ENCODE assay signal across 20 cellular contexts in the genomic region with DNA sequence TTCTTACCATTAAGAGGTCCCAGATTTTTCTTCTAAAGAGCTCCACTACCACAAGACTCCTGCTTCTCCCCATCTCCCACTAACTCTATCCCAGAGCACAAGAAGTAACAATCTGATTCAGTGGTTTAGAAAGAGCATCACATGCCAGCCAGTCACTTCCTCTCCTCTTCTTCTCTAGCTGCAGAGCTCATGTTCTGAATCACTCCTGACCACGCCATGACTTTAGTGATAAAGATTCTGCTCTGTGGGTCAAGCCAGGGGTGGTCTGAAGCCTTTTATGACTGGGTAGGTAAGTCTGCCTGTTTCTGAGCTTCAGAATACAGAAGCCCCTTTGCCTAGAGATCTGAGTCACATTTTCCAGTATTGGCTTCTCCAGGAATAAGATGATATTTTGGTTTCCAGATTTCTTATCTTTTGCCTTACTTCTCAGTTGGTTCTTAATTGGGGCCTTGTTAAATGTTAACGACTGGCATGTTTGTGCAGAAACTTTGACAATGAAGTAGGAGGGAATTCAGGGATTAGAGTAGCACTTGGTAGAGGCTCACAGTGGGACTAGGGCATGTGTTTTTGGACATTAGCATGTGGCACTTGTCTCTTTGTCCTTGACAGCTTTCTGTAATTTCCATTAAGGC. TPM values are rescaled to one million over a fixed set of nuclear protein-coding genes. Genes with fewer than 3 reads are reported as not detected.
DNase-seq lines count a peak whose midpoint lies in the region; ATAC-seq and TF ChIP-seq lines count a peak whose summit lies in the region.
"Had no signal": no experiment of that assay in that cellular context is flagged by ENCODE, and none has a peak within 500 bp of the region (broad histone marks: within the 10 kb centered on the region; RNA-seq: fewer than 3 reads in every experiment).

No MANE protein-coding gene starts in this region.

- no peaks in the 10 kb centered on the region for H3K4me1 ChIP-seq in Caco-2
- H3K4me1 ChIP-seq: Peyer's patch had no signal

- intact Hi-C loops in Caco-2 (cut with micrococcal nuclease; ENCODE audit: unreplicated experiment): no loop called here

- no peaks in the 10 kb centered on the region for H3K36me3 ChIP-seq in Caco-2 (ENCODE audit: control insufficient read depth, insufficient read depth, low read length)
- H3K36me3 ChIP-seq: Peyer's patch had no signal

- TF ChIP-seq CTCF in fibroblast of the aortic adventitia (IDR thresholded peaks at IDR 0.05; ENCODE audit: insufficient read depth, low read length) (no peak), Caco-2 (IDR thresholded peaks at IDR 0.05; ENCODE audit: insufficient read depth in 1 of 2, low read depth in 1 of 2, low read length in 1 of 2, severe bottlenecking in 1 of 2, unreplicated experiment in 1 of 2) (no peak)

- no peak for ATAC-seq in activated CD8-positive, alpha-beta memory T cell treated with anti-CD3 and anti-CD28 coated beads, Interleukin-2, amount 10 ng/mL, durations not matched to agents 7 days and 5 days
- peak; percentile 54 for ATAC-seq in stimulated activated effector memory CD8-positive, alpha-beta T cell treated with anti-CD3 and anti-CD28 coated beads, Interleukin-12 subunit alpha, Interleukin-12 subunit beta, amount 100 ng/mL, for 72 hours
- ATAC-seq: effector memory CD8-positive, alpha-beta T cell; GM23338; right cardiac atrium had no signal

- H3K4me1 Mint-ChIP-seq in activated CD8-positive, alpha-beta memory T cell treated with anti-CD3 and anti-CD28 coated beads, Interleukin-2, amount 10 ng/mL, durations not matched to agents 7 days and 5 days: no peaks in the 10 kb centered on the region
- H3K4me1 Mint-ChIP-seq in T-helper 2 cell treated with Interferon-gamma antibody and Interleukin-4, amounts not matched to agents 5 μg/mL and 100 μg/mL, for 36 hours (ENCODE audit: low read depth): no peaks in the 10 kb centered on the region
- H3K4me1 Mint-ChIP-seq in stimulated activated effector memory CD8-positive, alpha-beta T cell treated with anti-CD3 and anti-CD28 coated beads, Interleukin-12 subunit alpha, Interleukin-12 subunit beta, amount 100 ng/mL, for 72 hours: no peaks in the 10 kb centered on the region
- H3K4me1 Mint-ChIP-seq in Caco-2 (ENCODE audit: low read depth, unreplicated experiment): no peaks in the 10 kb centered on the region
- H3K4me1 Mint-ChIP-seq: activated naive CD4-positive, alpha-beta T cell treated with anti-CD3 and anti-CD28 coated beads, Interleukin-2, amount 50 U/mL, for 24 hours; GM23338; memory B cell; neural crest cell had no signal

- BruUV-seq in Caco-2 (replicated peaks; lab: Mats Ljungman, UMichigan): no TSS peak

- DNase-seq in activated CD8-positive, alpha-beta memory T cell treated with anti-CD3 and anti-CD28 coated beads, Interleukin-2, amount 10 ng/mL, durations not matched to agents 7 days and 5 days: peak; percentile 42
- DNase-seq in activated CD8-positive, alpha-beta memory T cell treated with anti-CD3 and anti-CD28 coated beads for 24 hours: no peak
- peak; percentile 12 for DNase-seq in T-helper 2 cell treated with Interferon-gamma antibody and Interleukin-4, amounts not matched to agents 5 μg/mL and 100 μg/mL, for 36 hours (ENCODE audit: low spot score)
- DNase-seq in fibroblast of the aortic adventitia (ENCODE audit: low read depth) (peak; percentile 33), Caco-2 (no peak)
- DNase-seq in stimulated activated effector memory CD8-positive, alpha-beta T cell treated with anti-CD3 and anti-CD28 coated beads, Interleukin-12 subunit alpha, Interleukin-12 subunit beta, amount 100 ng/mL, for 72 hours (ENCODE audit: low spot score in 2 of 2): no peak
- DNase-seq in activated CD8-positive, alpha-beta memory T cell treated with anti-CD3 and anti-CD28 coated beads, Interleukin-2, amount 50 U/mL, for 4 hours: no peak
- no peak for DNase-seq in stimulated activated naive CD4-positive, alpha-beta T cell (lab: John Stamatoyannopoulos, UW)
- DNase-seq: central memory CD4-positive, alpha-beta T cell; effector memory CD8-positive, alpha-beta T cell; EL; NCI-H2029 treated with DMSO at 0.1 percent for 48 hours; Peyer's patch; right cardiac atrium; stimulated activated CD4-positive, alpha-beta T cell treated with anti-CD3 and anti-CD28 coated beads, Interleukin-4, amount 100 ng/mL, for 1 hour had no signal

- H3K9me3 Mint-ChIP-seq in activated CD8-positive, alpha-beta memory T cell treated with anti-CD3 and anti-CD28 coated beads, Interleukin-2, amount 10 ng/mL, durations not matched to agents 7 days and 5 days (ENCODE audit: low read depth): peaks cover 4% of the 10 kb centered on the region
- peaks cover 3% of the 10 kb centered on the region for H3K9me3 Mint-ChIP-seq in T-helper 2 cell treated with Interferon-gamma antibody and Interleukin-4, amounts not matched to agents 5 μg/mL and 100 μg/mL, for 36 hours
- H3K9me3 Mint-ChIP-seq in stimulated activated effector memory CD8-positive, alpha-beta T cell treated with anti-CD3 and anti-CD28 coated beads, Interleukin-12 subunit alpha, Interleukin-12 subunit beta, amount 100 ng/mL, for 72 hours: no peaks in the 10 kb centered on the region
- no peaks in the 10 kb centered on the region for H3K9me3 Mint-ChIP-seq in Caco-2 (ENCODE audit: unreplicated experiment)
- H3K9me3 Mint-ChIP-seq: activated naive CD4-positive, alpha-beta T cell treated with anti-CD3 and anti-CD28 coated beads, Interleukin-2, amount 50 U/mL, for 24 hours; type B pancreatic cell had no signal

- H3K27ac Mint-ChIP-seq in activated CD8-positive, alpha-beta memory T cell treated with anti-CD3 and anti-CD28 coated beads, Interleukin-2, amount 10 ng/mL, durations not matched to agents 7 days and 5 days: no peak overlapping the region
- no peak overlapping the region for H3K27ac Mint-ChIP-seq in T-helper 2 cell treated with Interferon-gamma antibody and Interleukin-4, amounts not matched to agents 5 μg/mL and 100 μg/mL, for 36 hours
- H3K27ac Mint-ChIP-seq in stimulated activated effector memory CD8-positive, alpha-beta T cell treated with anti-CD3 and anti-CD28 coated beads, Interleukin-12 subunit alpha, Interleukin-12 subunit beta, amount 100 ng/mL, for 72 hours: no peak overlapping the region
- no peak overlapping the region for H3K27ac Mint-ChIP-seq in Caco-2 (ENCODE audit: unreplicated experiment)
- H3K27ac Mint-ChIP-seq: activated naive CD4-positive, alpha-beta T cell treated with anti-CD3 and anti-CD28 coated beads, Interleukin-2, amount 50 U/mL, for 24 hours; effector memory CD8-positive, alpha-beta T cell; GM23338; memory B cell; type B pancreatic cell had no signal

- H3K4me3 Mint-ChIP-seq in activated CD8-positive, alpha-beta memory T cell treated with anti-CD3 and anti-CD28 coated beads, Interleukin-2, amount 10 ng/mL, durations not matched to agents 7 days and 5 days: no peak overlapping the region
- H3K4me3 Mint-ChIP-seq in T-helper 2 cell treated with Interferon-gamma antibody and Interleukin-4, amounts not matched to agents 5 μg/mL and 100 μg/mL, for 36 hours: no peak overlapping the region
- no peak overlapping the region for H3K4me3 Mint-ChIP-seq in stimulated activated effector memory CD8-positive, alpha-beta T cell treated with anti-CD3 and anti-CD28 coated beads, Interleukin-12 subunit alpha, Interleukin-12 subunit beta, amount 100 ng/mL, for 72 hours
- no peak overlapping the region for H3K4me3 Mint-ChIP-seq in Caco-2 (ENCODE audit: unreplicated experiment)
- H3K4me3 Mint-ChIP-seq: activated naive CD4-positive, alpha-beta T cell treated with anti-CD3 and anti-CD28 coated beads, Interleukin-2, amount 50 U/mL, for 24 hours; effector memory CD8-positive, alpha-beta T cell; GM23338; memory B cell; neural crest cell; type B pancreatic cell had no signal

- H3K4me3 ChIP-seq in fibroblast of the aortic adventitia (ENCODE audit: low read depth, low read length) (no peak overlapping the region), Caco-2 (ENCODE audit: low read depth, low read length) (no peak overlapping the region)
- H3K4me3 ChIP-seq: GM23338, Peyer's patch had no signal

- H3K27me3 Mint-ChIP-seq in activated CD8-positive, alpha-beta memory T cell treated with anti-CD3 and anti-CD28 coated beads, Interleukin-2, amount 10 ng/mL, durations not matched to agents 7 days and 5 days: no peaks in the 10 kb centered on the region
- no peaks in the 10 kb centered on the region for H3K27me3 Mint-ChIP-seq in T-helper 2 cell treated with Interferon-gamma antibody and Interleukin-4, amounts not matched to agents 5 μg/mL and 100 μg/mL, for 36 hours (ENCODE audit: low read depth)
- no peaks in the 10 kb centered on the region for H3K27me3 Mint-ChIP-seq in Caco-2 (ENCODE audit: insufficient read depth, unreplicated experiment)
- H3K27me3 Mint-ChIP-seq: type B pancreatic cell had no signal

- CTCF ChIA-PET in activated CD8-positive, alpha-beta memory T cell treated with anti-CD3 and anti-CD28 coated beads, Interleukin-2, amount 10 ng/mL, durations not matched to agents 7 days and 5 days (lab: Charles Lee): no interaction called here
- CTCF ChIA-PET in Caco-2 (lab: Charles Lee): no interaction called here

- H3K9me3 ChIP-seq in Caco-2: no peaks in the 10 kb centered on the region
- H3K9me3 ChIP-seq: Peyer's patch had no signal

- POLR2A ChIA-PET in Caco-2 (lab: Charles Lee): no interaction called here

- H3K36me3 Mint-ChIP-seq in activated CD8-positive, alpha-beta memory T cell treated with anti-CD3 and anti-CD28 coated beads, Interleukin-2, amount 10 ng/mL, durations not matched to agents 7 days and 5 days: no peaks in the 10 kb centered on the region
- no peaks in the 10 kb centered on the region for H3K36me3 Mint-ChIP-seq in T-helper 2 cell treated with Interferon-gamma antibody and Interleukin-4, amounts not matched to agents 5 μg/mL and 100 μg/mL, for 36 hours (ENCODE audit: low read depth)
- no peaks in the 10 kb centered on the region for H3K36me3 Mint-ChIP-seq in stimulated activated effector memory CD8-positive, alpha-beta T cell treated with anti-CD3 and anti-CD28 coated beads, Interleukin-12 subunit alpha, Interleukin-12 subunit beta, amount 100 ng/mL, for 72 hours
- no peaks in the 10 kb centered on the region for H3K36me3 Mint-ChIP-seq in Caco-2 (ENCODE audit: insufficient read depth, unreplicated experiment)
- H3K36me3 Mint-ChIP-seq: activated naive CD4-positive, alpha-beta T cell treated with anti-CD3 and anti-CD28 coated beads, Interleukin-2, amount 50 U/mL, for 24 hours; memory B cell had no signal

- H3K27me3 ChIP-seq in Caco-2 (replicated peaks; ENCODE audit: control insufficient read depth, insufficient read depth, low read length): no peaks in the 10 kb centered on the region
- H3K27me3 ChIP-seq: Peyer's patch had no signal

RNA-seq across cellular contexts. Expression of gene ADAMTSL3, which starts 27.6 kb away (rescaled TPM):
- not detected for total RNA-seq in activated CD8-positive, alpha-beta memory T cell treated with anti-CD3 and anti-CD28 coated beads, Interleukin-2, amount 10 ng/mL, durations not matched to agents 7 days and 5 days
- total RNA-seq in fibroblast of the aortic adventitia (ENCODE audit: low replicate concordance) (1.4 and 2.0 TPM in 2 replicates), Caco-2 (2022) (0.07 TPM in 1 of 2 replicates, not detected in the other)

Comparison
In these comparisons a context has a peak if more than half of its experiments do, and no peak if none do; other contexts are left out.
1. DNase-seq: peak in activated CD8-positive, alpha-beta memory T cell treated with anti-CD3 and anti-CD28 coated beads, Interleukin-2, amount 10 ng/mL, durations not matched to agents 7 days and 5 days (single experiment), T-helper 2 cell treated with Interferon-gamma antibody and Interleukin-4, amounts not matched to agents 5 μg/mL and 100 μg/mL, for 36 hours (single experiment) and fibroblast of the aortic adventitia (single experiment); none in activated CD8-positive, alpha-beta memory T cell treated with anti-CD3 and anti-CD28 coated beads for 24 hours (single experiment), stimulated activated effector memory CD8-positive, alpha-beta T cell treated with anti-CD3 and anti-CD28 coated beads, Interleukin-12 subunit alpha, Interleukin-12 subunit beta, amount 100 ng/mL, for 72 hours (0 of 2), Caco-2 (0 of 2), activated CD8-positive, alpha-beta memory T cell treated with anti-CD3 and anti-CD28 coated beads, Interleukin-2, amount 50 U/mL, for 4 hours (single experiment) and stimulated activated naive CD4-positive, alpha-beta T cell (0 of 6).